ENCODE assay signal across 1 cellular context in genomic region chr11:9314291-9315077, GRCh38.
A peak's percentile ranks its signal among the peaks of the same experiment; 100 is the strongest.
TF ChIP-seq lines count a peak whose summit lies in the region.

TSS of gene TMEM41B (minus strand) at chr11:9314593. CDS start at chr11:9314441, 152 bp downstream.

TF ChIP-seq in HEK293, 187 proteins besides CTCF, POLR2A, EP300 and RAD21 (continued from another document and continues in another):
- TF ChIP-seq ZBTB10 (tag by site-specific recombination; IDR thresholded peaks at IDR 0.05), result peak; percentile 81
- no peak for TF ChIP-seq ZNF341 (tag by site-specific recombination; IDR thresholded peaks at IDR 0.05; ENCODE audit: low read depth)
- TF ChIP-seq REPIN1 (tag by site-specific recombination; IDR thresholded peaks at IDR 0.05; ENCODE audit: low read depth), result no peak
- TF ChIP-seq ZNF610 (tag by site-specific recombination; IDR thresholded peaks at IDR 0.05; ENCODE audit: borderline replicate concordance), result no peak; the same call in 1 of the 2 replicates
- peak; percentile 84 for TF ChIP-seq ZNF335 (tag by site-specific recombination; conservative IDR thresholded peaks at IDR 0.05)
- TF ChIP-seq ZNF558 (tag by site-specific recombination; IDR thresholded peaks at IDR 0.05), result no peak
- TF ChIP-seq ZNF654 (tag by site-specific recombination; IDR thresholded peaks at IDR 0.05; ENCODE audit: low read depth), result no peak
- TF ChIP-seq MYNN (tag by site-specific recombination; IDR thresholded peaks at IDR 0.05; ENCODE audit: borderline replicate concordance), result no peak
- TF ChIP-seq ZBTB1 (tag by site-specific recombination; IDR thresholded peaks at IDR 0.05), result no peak
- TF ChIP-seq SETDB1 (IDR thresholded peaks at IDR 0.05; ENCODE audit: insufficient read length, low read length), result no peak
- no peak for TF ChIP-seq PRDM2 (tag by site-specific recombination; IDR thresholded peaks at IDR 0.05; ENCODE audit: borderline replicate concordance)
- no peak for TF ChIP-seq ZNF530 (tag by site-specific recombination; IDR thresholded peaks at IDR 0.05; ENCODE audit: low read depth)
- peak; percentile 29; the same call in 1 of the 2 replicates for TF ChIP-seq ZBTB44 (tag by site-specific recombination; IDR thresholded peaks at IDR 0.05)
- TF ChIP-seq ZNF433 (tag by site-specific recombination; IDR thresholded peaks at IDR 0.05; ENCODE audit: low read depth), result no peak
- no peak for TF ChIP-seq OVOL3 (tag by site-specific recombination; IDR thresholded peaks at IDR 0.05)
- no peak for TF ChIP-seq ZNF398 (tag by site-specific recombination; IDR thresholded peaks at IDR 0.05)
- TF ChIP-seq ZBTB21 (tag by site-specific recombination; IDR thresholded peaks at IDR 0.05), result peak; percentile 35; the same call in 1 of the 2 replicates
- TF ChIP-seq PRDM4 (tag by site-specific recombination; IDR thresholded peaks at IDR 0.05), result no peak
- TF ChIP-seq ZNF510 (tag by site-specific recombination; IDR thresholded peaks at IDR 0.05; ENCODE audit: insufficient replicate concordance), result no peak
- no peak for TF ChIP-seq ZNF394 (tag by site-specific recombination; IDR thresholded peaks at IDR 0.05; ENCODE audit: borderline replicate concordance)
- no peak for TF ChIP-seq HOXC10 (CRISPR knock-in tag; IDR thresholded peaks at IDR 0.05)
- peak; percentile 87 for TF ChIP-seq KLF16 (tag by site-specific recombination; IDR thresholded peaks at IDR 0.05)
- TF ChIP-seq ZNF529 (tag by site-specific recombination; IDR thresholded peaks at IDR 0.05; ENCODE audit: insufficient replicate concordance), result no peak
- no peak for TF ChIP-seq ZNF133 (tag by site-specific recombination; IDR thresholded peaks at IDR 0.05)
- peak; percentile 14; the same call in 1 of the 2 replicates for TF ChIP-seq ZNF600 (tag by site-specific recombination; IDR thresholded peaks at IDR 0.05)
- no peak for TF ChIP-seq ZSCAN18 (tag by site-specific recombination; IDR thresholded peaks at IDR 0.05)
- TF ChIP-seq ZNF518A (tag by site-specific recombination; conservative IDR thresholded peaks at IDR 0.05; ENCODE audit: low read depth), result peak; percentile 90
- no peak for TF ChIP-seq ZNF302 (tag by site-specific recombination; IDR thresholded peaks at IDR 0.05; ENCODE audit: low read depth)
- peak; percentile 84 for TF ChIP-seq ZFHX2 (tag by site-specific recombination; conservative IDR thresholded peaks at IDR 0.05)
- TF ChIP-seq ZNF548 (tag by site-specific recombination; IDR thresholded peaks at IDR 0.05), result no peak
- TF ChIP-seq ZNF580 (tag by site-specific recombination; IDR thresholded peaks at IDR 0.05), result no peak
- TF ChIP-seq ZNF521 (tag by site-specific recombination; IDR thresholded peaks at IDR 0.05), result no peak
- TF ChIP-seq ZNF664 (tag by site-specific recombination; IDR thresholded peaks at IDR 0.05), result no peak
- no peak for TF ChIP-seq ZNF121 (tag by site-specific recombination; IDR thresholded peaks at IDR 0.05)
